1 cellular context compared by ENCODE assay signal in the genomic region with DNA sequence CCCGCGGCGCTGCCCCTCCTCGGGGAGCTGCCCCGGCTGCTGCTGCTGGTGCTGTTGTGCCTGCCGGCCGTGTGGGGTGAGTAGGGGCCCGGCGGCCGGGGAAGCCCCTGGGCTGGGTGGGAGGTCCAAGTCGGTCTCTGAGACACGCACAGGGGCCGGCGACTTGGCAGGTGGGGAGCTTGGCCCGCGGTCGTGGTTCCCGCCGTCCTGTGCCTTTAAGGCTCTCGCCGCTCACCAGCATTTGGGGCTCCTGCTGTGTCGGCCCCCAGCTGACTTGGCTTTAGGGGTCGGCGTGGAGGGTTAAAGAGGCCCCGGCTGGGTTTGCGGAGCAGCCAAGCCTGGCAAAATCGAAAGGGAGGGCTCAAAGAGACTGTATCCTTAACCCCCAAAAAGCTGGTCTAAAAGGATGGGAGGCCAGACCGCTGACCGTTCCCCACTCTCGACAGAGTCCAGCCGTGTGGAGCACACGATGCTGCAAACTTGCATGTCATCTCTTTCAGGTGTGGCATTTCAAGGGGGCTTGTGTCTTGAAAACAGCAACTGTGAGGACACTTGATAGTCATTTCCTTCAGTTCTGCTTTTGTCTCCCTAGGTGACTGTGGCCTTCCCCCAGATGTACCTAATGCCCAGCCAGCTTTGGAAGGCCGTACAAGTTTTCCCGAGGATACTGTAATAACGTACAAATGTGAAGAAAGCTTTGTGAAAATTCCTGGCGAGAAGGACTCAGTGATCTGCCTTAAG.
TF ChIP-seq lines count a peak whose summit lies in the region.

No MANE protein-coding gene starts in this region.

TF ChIP-seq in K562, 482 proteins besides CTCF, POLR2A, EP300 and RAD21 (continued from another document and continues in another):
- TF ChIP-seq, protein P1, sequence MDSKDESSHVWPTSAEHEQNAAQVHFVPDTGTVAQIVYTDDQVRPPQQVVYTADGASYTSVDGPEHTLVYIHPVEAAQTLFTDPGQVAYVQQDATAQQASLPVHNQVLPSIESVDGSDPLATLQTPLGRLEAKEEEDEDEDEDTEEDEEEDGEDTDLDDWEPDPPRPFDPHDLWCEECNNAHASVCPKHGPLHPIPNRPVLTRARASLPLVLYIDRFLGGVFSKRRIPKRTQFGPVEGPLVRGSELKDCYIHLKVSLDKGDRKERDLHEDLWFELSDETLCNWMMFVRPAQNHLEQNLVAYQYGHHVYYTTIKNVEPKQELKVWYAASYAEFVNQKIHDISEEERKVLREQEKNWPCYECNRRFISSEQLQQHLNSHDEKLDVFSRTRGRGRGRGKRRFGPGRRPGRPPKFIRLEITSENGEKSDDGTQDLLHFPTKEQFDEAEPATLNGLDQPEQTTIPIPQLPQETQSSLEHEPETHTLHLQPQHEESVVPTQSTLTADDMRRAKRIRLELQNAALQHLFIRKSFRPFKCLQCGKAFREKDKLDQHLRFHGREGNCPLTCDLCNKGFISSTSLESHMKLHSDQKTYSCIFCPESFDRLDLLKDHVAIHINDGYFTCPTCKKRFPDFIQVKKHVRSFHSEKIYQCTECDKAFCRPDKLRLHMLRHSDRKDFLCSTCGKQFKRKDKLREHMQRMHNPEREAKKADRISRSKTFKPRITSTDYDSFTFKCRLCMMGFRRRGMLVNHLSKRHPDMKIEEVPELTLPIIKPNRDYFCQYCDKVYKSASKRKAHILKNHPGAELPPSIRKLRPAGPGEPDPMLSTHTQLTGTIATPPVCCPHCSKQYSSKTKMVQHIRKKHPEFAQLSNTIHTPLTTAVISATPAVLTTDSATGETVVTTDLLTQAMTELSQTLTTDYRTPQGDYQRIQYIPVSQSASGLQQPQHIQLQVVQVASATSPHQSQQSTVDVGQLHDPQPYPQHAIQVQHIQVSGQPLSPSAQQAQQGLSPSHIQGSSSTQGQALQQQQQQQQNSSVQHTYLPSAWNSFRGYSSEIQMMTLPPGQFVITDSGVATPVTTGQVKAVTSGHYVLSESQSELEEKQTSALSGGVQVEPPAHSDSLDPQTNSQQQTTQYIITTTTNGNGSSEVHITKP (IDR thresholded peaks at IDR 0.05; ENCODE audit: partially characterized antibody): no peak
- TF ChIP-seq, protein P2, sequence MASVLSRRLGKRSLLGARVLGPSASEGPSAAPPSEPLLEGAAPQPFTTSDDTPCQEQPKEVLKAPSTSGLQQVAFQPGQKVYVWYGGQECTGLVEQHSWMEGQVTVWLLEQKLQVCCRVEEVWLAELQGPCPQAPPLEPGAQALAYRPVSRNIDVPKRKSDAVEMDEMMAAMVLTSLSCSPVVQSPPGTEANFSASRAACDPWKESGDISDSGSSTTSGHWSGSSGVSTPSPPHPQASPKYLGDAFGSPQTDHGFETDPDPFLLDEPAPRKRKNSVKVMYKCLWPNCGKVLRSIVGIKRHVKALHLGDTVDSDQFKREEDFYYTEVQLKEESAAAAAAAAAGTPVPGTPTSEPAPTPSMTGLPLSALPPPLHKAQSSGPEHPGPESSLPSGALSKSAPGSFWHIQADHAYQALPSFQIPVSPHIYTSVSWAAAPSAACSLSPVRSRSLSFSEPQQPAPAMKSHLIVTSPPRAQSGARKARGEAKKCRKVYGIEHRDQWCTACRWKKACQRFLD (CRISPR knock-in tag; IDR thresholded peaks at IDR 0.05): no peak
- TF ChIP-seq NFIC (IDR thresholded peaks at IDR 0.05) (no peak), DPF2 (IDR thresholded peaks at IDR 0.05) (no peak), ZNF695 (CRISPR knock-in tag; IDR thresholded peaks at IDR 0.05) (no peak), ATF7 (IDR thresholded peaks at IDR 0.05) (no peak), ZNF347 (CRISPR knock-in tag; IDR thresholded peaks at IDR 0.05; ENCODE audit: low read depth) (no peak), RBBP5 (IDR thresholded peaks at IDR 0.05; ENCODE audit: borderline replicate concordance, insufficient read depth, low read length, poor library complexity, severe bottlenecking) (peak; percentile 75), POLR3A (IDR thresholded peaks at IDR 0.05; ENCODE audit: borderline replicate concordance, extremely low read depth, insufficient read depth, insufficient read length) (no peak), TAF1 (IDR thresholded peaks at IDR 0.05; ENCODE audit: control insufficient read depth, extremely low read depth, insufficient read depth, low read length, severe bottlenecking) (no peak), PRMT5 (CRISPR knock-in tag; IDR thresholded peaks at IDR 0.05) (no peak), ARHGAP35 (IDR thresholded peaks at IDR 0.05; ENCODE audit: partially characterized antibody) (no peak), ETV6 (IDR thresholded peaks at IDR 0.05; ENCODE audit: borderline replicate concordance in 1 of 2, low read depth in 2 of 2, low read length in 1 of 2) (no peak), ETV6 (CRISPR knock-in tag; IDR thresholded peaks at IDR 0.05; ENCODE audit: borderline replicate concordance) (no peak), ARNT (IDR thresholded peaks at IDR 0.05) (no peak), JUND (IDR thresholded peaks at IDR 0.05; ENCODE audit: borderline replicate concordance, low read depth, low read length) (no peak), JUND (tag; IDR thresholded peaks at IDR 0.05; ENCODE audit: borderline replicate concordance, low read depth, low read length) (no peak), ZSCAN29 (IDR thresholded peaks at IDR 0.05) (no peak), TOE1 (IDR thresholded peaks at IDR 0.05; ENCODE audit: borderline replicate concordance) (no peak), TOE1 (CRISPR knock-in tag; IDR thresholded peaks at IDR 0.05; ENCODE audit: borderline replicate concordance, low read depth) (peak; percentile 84; the same call in 1 of the 2 replicates), IFI16 (CRISPR knock-in tag; IDR thresholded peaks at IDR 0.05) (no peak), ZNF197 (CRISPR knock-in tag; IDR thresholded peaks at IDR 0.05; ENCODE audit: low read depth) (no peak; the same call in 1 of the 2 replicates), GATAD2B (IDR thresholded peaks at IDR 0.05; ENCODE audit: borderline replicate concordance) (no peak), TRIM24 (IDR thresholded peaks at IDR 0.05) (no peak), FOXA3 (CRISPR knock-in tag; conservative IDR thresholded peaks at IDR 0.05 in 1 of 2, IDR thresholded peaks at IDR 0.05 in 1 of 2) (no peak; a peak in 2 of 4 replicates), RFX5 (IDR thresholded peaks at IDR 0.05; ENCODE audit: low read depth, low read length) (no peak), TAF9B (IDR thresholded peaks at IDR 0.05; ENCODE audit: partially characterized antibody) (no peak), ZNF780A (CRISPR knock-in tag; IDR thresholded peaks at IDR 0.05) (no peak), TRIM28 (IDR thresholded peaks at IDR 0.05) (no peak), ZNF24 (IDR thresholded peaks at IDR 0.05) (peak; percentile 22; the same call in 1 of the 2 replicates), JUNB (CRISPR knock-in tag; conservative IDR thresholded peaks at IDR 0.05) (no peak), TAL1 (IDR thresholded peaks at IDR 0.05) (no peak), FOXJ2 (tag; IDR thresholded peaks at IDR 0.05) (no peak)
- TF ChIP-seq, protein P3, sequence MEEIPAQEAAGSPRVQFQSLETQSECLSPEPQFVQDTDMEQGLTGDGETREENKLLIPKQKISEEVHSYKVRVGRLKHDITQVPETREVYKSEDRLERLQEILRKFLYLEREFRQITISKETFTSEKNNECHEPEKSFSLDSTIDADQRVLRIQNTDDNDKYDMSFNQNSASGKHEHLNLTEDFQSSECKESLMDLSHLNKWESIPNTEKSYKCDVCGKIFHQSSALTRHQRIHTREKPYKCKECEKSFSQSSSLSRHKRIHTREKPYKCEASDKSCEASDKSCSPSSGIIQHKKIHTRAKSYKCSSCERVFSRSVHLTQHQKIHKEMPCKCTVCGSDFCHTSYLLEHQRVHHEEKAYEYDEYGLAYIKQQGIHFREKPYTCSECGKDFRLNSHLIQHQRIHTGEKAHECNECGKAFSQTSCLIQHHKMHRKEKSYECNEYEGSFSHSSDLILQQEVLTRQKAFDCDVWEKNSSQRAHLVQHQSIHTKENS (CRISPR knock-in tag; IDR thresholded peaks at IDR 0.05): no peak
- TF ChIP-seq, protein P4, sequence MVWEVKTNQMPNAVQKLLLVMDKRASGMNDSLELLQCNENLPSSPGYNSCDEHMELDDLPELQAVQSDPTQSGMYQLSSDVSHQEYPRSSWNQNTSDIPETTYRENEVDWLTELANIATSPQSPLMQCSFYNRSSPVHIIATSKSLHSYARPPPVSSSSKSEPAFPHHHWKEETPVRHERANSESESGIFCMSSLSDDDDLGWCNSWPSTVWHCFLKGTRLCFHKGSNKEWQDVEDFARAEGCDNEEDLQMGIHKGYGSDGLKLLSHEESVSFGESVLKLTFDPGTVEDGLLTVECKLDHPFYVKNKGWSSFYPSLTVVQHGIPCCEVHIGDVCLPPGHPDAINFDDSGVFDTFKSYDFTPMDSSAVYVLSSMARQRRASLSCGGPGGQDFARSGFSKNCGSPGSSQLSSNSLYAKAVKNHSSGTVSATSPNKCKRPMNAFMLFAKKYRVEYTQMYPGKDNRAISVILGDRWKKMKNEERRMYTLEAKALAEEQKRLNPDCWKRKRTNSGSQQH (CRISPR knock-in tag; IDR thresholded peaks at IDR 0.05): peak; percentile 52; the same call in 1 of the 2 replicates
- TF ChIP-seq, protein P5, sequence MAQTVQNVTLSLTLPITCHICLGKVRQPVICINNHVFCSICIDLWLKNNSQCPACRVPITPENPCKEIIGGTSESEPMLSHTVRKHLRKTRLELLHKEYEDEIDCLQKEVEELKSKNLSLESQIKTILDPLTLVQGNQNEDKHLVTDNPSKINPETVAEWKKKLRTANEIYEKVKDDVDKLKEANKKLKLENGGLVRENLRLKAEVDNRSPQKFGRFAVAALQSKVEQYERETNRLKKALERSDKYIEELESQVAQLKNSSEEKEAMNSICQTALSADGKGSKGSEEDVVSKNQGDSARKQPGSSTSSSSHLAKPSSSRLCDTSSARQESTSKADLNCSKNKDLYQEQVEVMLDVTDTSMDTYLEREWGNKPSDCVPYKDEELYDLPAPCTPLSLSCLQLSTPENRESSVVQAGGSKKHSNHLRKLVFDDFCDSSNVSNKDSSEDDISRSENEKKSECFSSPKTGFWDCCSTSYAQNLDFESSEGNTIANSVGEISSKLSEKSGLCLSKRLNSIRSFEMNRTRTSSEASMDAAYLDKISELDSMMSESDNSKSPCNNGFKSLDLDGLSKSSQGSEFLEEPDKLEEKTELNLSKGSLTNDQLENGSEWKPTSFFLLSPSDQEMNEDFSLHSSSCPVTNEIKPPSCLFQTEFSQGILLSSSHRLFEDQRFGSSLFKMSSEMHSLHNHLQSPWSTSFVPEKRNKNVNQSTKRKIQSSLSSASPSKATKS (CRISPR knock-in tag; IDR thresholded peaks at IDR 0.05): no peak
- TF ChIP-seq, protein P6, sequence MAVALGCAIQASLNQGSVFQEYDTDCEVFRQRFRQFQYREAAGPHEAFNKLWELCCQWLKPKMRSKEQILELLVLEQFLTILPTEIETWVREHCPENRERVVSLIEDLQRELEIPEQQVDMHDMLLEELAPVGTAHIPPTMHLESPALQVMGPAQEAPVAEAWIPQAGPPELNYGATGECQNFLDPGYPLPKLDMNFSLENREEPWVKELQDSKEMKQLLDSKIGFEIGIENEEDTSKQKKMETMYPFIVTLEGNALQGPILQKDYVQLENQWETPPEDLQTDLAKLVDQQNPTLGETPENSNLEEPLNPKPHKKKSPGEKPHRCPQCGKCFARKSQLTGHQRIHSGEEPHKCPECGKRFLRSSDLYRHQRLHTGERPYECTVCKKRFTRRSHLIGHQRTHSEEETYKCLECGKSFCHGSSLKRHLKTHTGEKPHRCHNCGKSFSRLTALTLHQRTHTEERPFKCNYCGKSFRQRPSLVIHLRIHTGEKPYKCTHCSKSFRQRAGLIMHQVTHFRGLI (CRISPR knock-in tag; IDR thresholded peaks at IDR 0.05): no peak
- TF ChIP-seq, protein P7, sequence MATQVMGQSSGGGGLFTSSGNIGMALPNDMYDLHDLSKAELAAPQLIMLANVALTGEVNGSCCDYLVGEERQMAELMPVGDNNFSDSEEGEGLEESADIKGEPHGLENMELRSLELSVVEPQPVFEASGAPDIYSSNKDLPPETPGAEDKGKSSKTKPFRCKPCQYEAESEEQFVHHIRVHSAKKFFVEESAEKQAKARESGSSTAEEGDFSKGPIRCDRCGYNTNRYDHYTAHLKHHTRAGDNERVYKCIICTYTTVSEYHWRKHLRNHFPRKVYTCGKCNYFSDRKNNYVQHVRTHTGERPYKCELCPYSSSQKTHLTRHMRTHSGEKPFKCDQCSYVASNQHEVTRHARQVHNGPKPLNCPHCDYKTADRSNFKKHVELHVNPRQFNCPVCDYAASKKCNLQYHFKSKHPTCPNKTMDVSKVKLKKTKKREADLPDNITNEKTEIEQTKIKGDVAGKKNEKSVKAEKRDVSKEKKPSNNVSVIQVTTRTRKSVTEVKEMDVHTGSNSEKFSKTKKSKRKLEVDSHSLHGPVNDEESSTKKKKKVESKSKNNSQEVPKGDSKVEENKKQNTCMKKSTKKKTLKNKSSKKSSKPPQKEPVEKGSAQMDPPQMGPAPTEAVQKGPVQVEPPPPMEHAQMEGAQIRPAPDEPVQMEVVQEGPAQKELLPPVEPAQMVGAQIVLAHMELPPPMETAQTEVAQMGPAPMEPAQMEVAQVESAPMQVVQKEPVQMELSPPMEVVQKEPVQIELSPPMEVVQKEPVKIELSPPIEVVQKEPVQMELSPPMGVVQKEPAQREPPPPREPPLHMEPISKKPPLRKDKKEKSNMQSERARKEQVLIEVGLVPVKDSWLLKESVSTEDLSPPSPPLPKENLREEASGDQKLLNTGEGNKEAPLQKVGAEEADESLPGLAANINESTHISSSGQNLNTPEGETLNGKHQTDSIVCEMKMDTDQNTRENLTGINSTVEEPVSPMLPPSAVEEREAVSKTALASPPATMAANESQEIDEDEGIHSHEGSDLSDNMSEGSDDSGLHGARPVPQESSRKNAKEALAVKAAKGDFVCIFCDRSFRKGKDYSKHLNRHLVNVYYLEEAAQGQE (CRISPR knock-in tag; IDR thresholded peaks at IDR 0.05; ENCODE audit: low read depth): 0 out of 2 replicates have a peak, but pooled peaks have one; percentile 74
- TF ChIP-seq, protein P8, sequence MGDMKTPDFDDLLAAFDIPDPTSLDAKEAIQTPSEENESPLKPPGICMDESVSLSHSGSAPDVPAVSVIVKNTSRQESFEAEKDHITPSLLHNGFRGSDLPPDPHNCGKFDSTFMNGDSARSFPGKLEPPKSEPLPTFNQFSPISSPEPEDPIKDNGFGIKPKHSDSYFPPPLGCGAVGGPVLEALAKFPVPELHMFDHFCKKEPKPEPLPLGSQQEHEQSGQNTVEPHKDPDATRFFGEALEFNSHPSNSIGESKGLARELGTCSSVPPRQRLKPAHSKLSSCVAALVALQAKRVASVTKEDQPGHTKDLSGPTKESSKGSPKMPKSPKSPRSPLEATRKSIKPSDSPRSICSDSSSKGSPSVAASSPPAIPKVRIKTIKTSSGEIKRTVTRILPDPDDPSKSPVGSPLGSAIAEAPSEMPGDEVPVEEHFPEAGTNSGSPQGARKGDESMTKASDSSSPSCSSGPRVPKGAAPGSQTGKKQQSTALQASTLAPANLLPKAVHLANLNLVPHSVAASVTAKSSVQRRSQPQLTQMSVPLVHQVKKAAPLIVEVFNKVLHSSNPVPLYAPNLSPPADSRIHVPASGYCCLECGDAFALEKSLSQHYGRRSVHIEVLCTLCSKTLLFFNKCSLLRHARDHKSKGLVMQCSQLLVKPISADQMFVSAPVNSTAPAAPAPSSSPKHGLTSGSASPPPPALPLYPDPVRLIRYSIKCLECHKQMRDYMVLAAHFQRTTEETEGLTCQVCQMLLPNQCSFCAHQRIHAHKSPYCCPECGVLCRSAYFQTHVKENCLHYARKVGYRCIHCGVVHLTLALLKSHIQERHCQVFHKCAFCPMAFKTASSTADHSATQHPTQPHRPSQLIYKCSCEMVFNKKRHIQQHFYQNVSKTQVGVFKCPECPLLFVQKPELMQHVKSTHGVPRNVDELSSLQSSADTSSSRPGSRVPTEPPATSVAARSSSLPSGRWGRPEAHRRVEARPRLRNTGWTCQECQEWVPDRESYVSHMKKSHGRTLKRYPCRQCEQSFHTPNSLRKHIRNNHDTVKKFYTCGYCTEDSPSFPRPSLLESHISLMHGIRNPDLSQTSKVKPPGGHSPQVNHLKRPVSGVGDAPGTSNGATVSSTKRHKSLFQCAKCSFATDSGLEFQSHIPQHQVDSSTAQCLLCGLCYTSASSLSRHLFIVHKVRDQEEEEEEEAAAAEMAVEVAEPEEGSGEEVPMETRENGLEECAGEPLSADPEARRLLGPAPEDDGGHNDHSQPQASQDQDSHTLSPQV (IDR thresholded peaks at IDR 0.05): no peak; the same call in 1 of the 2 replicates
